1 cellular context compared by ENCODE assay signal in genomic region chr12:53474077-53474476, GRCh38.
TF ChIP-seq lines count a peak whose summit lies in the region.

No MANE protein-coding gene starts in this region.

TF ChIP-seq in HepG2, 621 proteins besides CTCF, POLR2A, EP300 and RAD21:
- TF ChIP-seq RBFOX2 (IDR thresholded peaks at IDR 0.05; ENCODE audit: low read depth, low read length) (peak; percentile 48; the same call in 1 of the 2 replicates), POLR2AphosphoS2 (IDR thresholded peaks at IDR 0.05; ENCODE audit: low read depth, low read length) (peak; percentile 31; the same call in 1 of the 2 replicates), ZNF121 (CRISPR knock-in tag; IDR thresholded peaks at IDR 0.05) (no peak)
